ENCODE assay signal across 28 cellular contexts in the genomic region with DNA sequence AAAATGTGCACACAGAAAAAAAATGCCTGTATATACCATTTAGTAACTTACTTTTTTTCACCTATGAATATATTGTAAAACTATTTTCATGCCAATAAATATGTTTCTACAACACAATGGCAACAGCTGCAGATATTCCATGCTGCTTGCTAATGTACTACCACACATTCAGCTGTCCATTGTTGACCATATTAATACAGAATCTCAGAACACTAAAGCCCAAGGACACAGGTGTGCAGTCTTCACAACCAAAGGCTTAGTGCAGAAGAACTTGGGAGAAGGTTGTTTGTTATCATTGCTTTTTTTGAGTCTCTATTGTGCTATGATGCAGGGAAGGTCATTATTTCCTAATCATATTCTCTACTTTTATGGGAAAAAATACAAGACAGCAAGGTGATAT.
"Had no signal": no experiment of that assay in that cellular context is flagged by ENCODE, and none has a peak within 500 bp of the region (broad histone marks: within the 10 kb centered on the region; RNA-seq: fewer than 3 reads in every experiment).

No MANE protein-coding gene starts in this region.

- H3K4me3 ChIP-seq: ascending aorta, cardiac muscle cell had no signal

- DNase-seq: activated B cell treated with CpG ODN at 0.5 μM for 24 hours; activated CD4-positive, alpha-beta memory T cell treated with anti-CD3 and anti-CD28 coated beads for 36 hours; activated CD4-positive, alpha-beta T cell treated with anti-CD3 and anti-CD28 coated beads for 4 hours; activated CD4-positive, alpha-beta T cell treated with anti-CD3 and anti-CD28 coated beads, Interleukin-2, amount 10 ng/mL, durations not matched to agents 24 days and 14 days; activated CD4-positive, alpha-beta T cell treated with anti-CD3 and anti-CD28 coated beads, Interleukin-2, amount 50 U/mL, for 1 hour; activated CD4-positive, alpha-beta T cell treated with anti-CD3 and anti-CD28 coated beads, Interleukin-2, amount 50 U/mL, for 4 hours; activated CD4-positive, CD25-positive, alpha-beta regulatory T cell treated with anti-CD3 and anti-CD28 coated beads, Interleukin-2, amount 50 U/mL, for 72 hours; activated CD8-positive, alpha-beta memory T cell treated with anti-CD3 and anti-CD28 coated beads, Interleukin-2, amount 50 U/mL, for 4 hours; activated CD8-positive, alpha-beta T cell treated with anti-CD3 and anti-CD28 coated beads for 36 hours; activated effector memory CD4-positive, alpha-beta T cell treated with anti-CD3 and anti-CD28 coated beads, Interleukin-2, amount 50 U/mL, for 16 hours; activated naive CD4-positive, alpha-beta T cell treated with anti-CD3 and anti-CD28 coated beads, Interleukin-2, amount 10 ng/mL, durations not matched to agents 7 days and 5 days; activated naive CD4-positive, alpha-beta T cell treated with Interleukin-2 at 50 U/mL for 16 hours; activated naive CD8-positive, alpha-beta T cell treated with anti-CD3 and anti-CD28 coated beads, Interleukin-2, amount 10 ng/mL, durations not matched to agents 7 days and 5 days; activated naive CD8-positive, alpha-beta T cell treated with anti-CD3 and anti-CD28 coated beads, Interleukin-2, amount 50 U/mL, for 24 hours; activated T-cell treated with anti-CD3 and anti-CD28 coated beads for 4 hours; activated T-cell treated with anti-CD3 and anti-CD28 coated beads, Interleukin-2, amount 50 U/mL, for 1 hour; activated T-cell treated with anti-CD3 and anti-CD28 coated beads, Interleukin-2, amount 50 U/mL, for 4 hours; activated T-cell treated with anti-CD3 and anti-CD28 coated beads, Interleukin-2, amount 50 U/mL, for 72 hours; amygdala; anterior cingulate cortex; caudate nucleus; cerebellar nuclear complex; T-helper 1 cell; T-helper 2 cell; T-helper 9 cell had no signal

- ATAC-seq: activated CD8-positive, alpha-beta T cell treated with anti-CD3 and anti-CD28 coated beads for 36 hours; activated naive CD8-positive, alpha-beta T cell treated with anti-CD3 and anti-CD28 coated beads, Interleukin-2, amount 50 U/mL, for 24 hours; activated T-cell treated with anti-CD3 and anti-CD28 coated beads, Interleukin-2, amount 50 U/mL, for 4 hours; activated T-cell treated with anti-CD3 and anti-CD28 coated beads, Interleukin-2, amount 50 U/mL, for 72 hours; activated T-helper 17 cell treated with anti-CD3 and anti-CD28 coated beads, Interleukin-2, amount 50 U/mL, for 72 hours had no signal
